In genomic region chr1:15261155-15262002, GRCh38 we compare ENCODE assay signal across 8 cellular contexts. TPM values are rescaled to one million over a fixed set of nuclear protein-coding genes. Genes with fewer than 3 reads are reported as not detected.
DNase-seq lines count a peak whose midpoint lies in the region; ATAC-seq and TF ChIP-seq lines count a peak whose summit lies in the region.

No MANE protein-coding gene starts in this region.

- H3K36me3 Mint-ChIP-seq in T-helper 17 cell (ENCODE audit: low read depth): peaks cover under 1% of the 10 kb centered on the region

- no peak for TF ChIP-seq EP300 in gastroesophageal sphincter (IDR thresholded peaks at IDR 0.05)

- TF ChIP-seq POLR2A in gastroesophageal sphincter (IDR thresholded peaks at IDR 0.05): no peak

- H3K27me3 ChIP-seq in gastroesophageal sphincter: no peaks in the 10 kb centered on the region

- no peak for TF ChIP-seq CTCF in gastroesophageal sphincter (IDR thresholded peaks at IDR 0.05)

- no peaks in the 10 kb centered on the region for H3K36me3 ChIP-seq in gastroesophageal sphincter

- H3K4me3 ChIP-seq in gastroesophageal sphincter: no peak overlapping the region
- H3K4me3 ChIP-seq in skin epidermis: peak overlapping the region in 2 of 7 experiments; percentile 14 to 26

- H3K4me1 ChIP-seq in gastroesophageal sphincter: peaks cover 0 to 24% (median 3%) of the 10 kb centered on the region in 3 donors

- H3K9me3 ChIP-seq in T-helper 17 cell (ENCODE audit: control insufficient read depth, low read length, poor library complexity, severe bottlenecking): peaks cover 6% of the 10 kb centered on the region
- H3K9me3 ChIP-seq in gastroesophageal sphincter: no peaks in the 10 kb centered on the region

- DNase-seq in T-helper 17 cell (no peak), germinal center (ENCODE audit: low spot score) (no peak), iPS-NIHi7 (ENCODE audit: extremely low spot score) (no peak), NCI-H345 treated with DMSO at 0.1 percent for 48 hours (lab: John Stamatoyannopoulos, UW; ENCODE audit: unreplicated experiment) (no peak)

- peaks cover 51% of the 10 kb centered on the region for H3K27me3 Mint-ChIP-seq in T-helper 17 cell

- H3K27ac ChIP-seq in gastroesophageal sphincter: peak overlapping the region in 2 of 4 donors; percentile 24 to 35
- peak overlapping the region in 11 of 21 experiments; percentile 18 to 79 (median 53) for H3K27ac ChIP-seq in skin epidermis

- H3K27ac Mint-ChIP-seq in T-helper 17 cell: no peak overlapping the region

- peak overlapping the region; percentile 50 for H3K4me3 Mint-ChIP-seq in T-helper 17 cell

- WGBS in gastroesophageal sphincter (ENCODE audit: low coverage in 1 of 2), 2 donors: 45 to 74% methylated on average over 5 to 8 of the region's 20 CpGs

- peaks cover 19% of the 10 kb centered on the region for H3K4me1 Mint-ChIP-seq in T-helper 17 cell

- ATAC-seq in GM19452 (IDR thresholded peaks at IDR 0.05; ENCODE audit: unreplicated experiment): peak; percentile 60
- peak; percentile 58 for ATAC-seq in T-helper 17 cell
- peak; percentile 65 for ATAC-seq in gastroesophageal sphincter
- ATAC-seq in HG02798 (IDR thresholded peaks at IDR 0.05; ENCODE audit: poor library complexity, unreplicated experiment): no peak

RNA-seq across cellular contexts. Expression of gene FHAD1, which starts 14.4 kb away (rescaled TPM):
- total RNA-seq in T-helper 17 cell (not detected), gastroesophageal sphincter (1 to 10 TPM in 1 of 4 donors, not detected in 3; 1.1 TPM)
